1 cellular context compared by ENCODE assay signal in the genomic region with DNA sequence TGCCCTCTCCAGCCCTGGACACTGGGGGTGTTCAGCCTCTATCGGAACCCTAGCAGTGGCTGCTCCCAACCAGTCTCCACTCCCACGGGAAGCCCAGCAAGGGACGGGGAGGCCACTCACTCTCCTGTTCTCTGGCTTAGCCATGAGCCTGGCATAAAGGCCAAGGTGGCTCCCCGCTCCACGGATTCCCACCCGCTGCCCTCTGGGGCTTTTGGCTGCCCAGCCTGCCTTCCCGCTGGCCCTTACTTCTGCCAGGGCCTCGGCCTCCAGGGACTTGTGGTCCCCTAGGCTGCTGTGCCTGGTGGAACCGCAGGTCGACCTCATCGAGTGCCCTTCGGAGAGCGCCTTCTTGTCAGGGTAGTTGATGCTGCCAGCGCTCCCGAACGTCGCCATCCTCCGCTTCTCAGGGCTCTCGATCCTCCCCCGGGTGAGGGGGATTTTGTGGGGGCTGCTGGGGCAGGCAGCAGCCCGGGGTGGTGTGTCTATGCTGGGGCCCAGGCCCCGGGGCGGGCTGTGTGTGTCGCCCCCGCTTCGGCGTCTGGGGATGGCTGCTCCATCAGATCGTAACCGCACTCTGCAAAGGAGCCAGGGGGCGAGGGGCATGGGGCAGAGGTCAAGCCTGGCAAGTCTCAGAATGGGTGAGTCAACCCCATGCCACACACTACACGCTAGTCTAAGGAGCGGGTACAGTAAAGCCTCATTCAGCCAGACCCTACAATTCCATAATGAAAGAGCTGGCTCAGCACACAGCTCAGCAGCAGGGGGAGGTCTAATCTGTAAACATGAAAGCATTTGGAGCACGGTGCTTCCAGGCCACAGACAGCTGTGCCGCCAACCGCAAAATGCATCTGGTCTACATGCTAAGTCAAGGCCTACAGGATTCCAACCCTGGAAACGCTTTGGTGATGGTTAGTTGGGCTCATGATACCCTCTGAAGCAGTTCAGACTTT.
TF ChIP-seq lines count a peak whose summit lies in the region.

No MANE protein-coding gene starts in this region.

TF ChIP-seq in SK-N-SH treated with all-trans-retinoic acid at 6 μM for 48 hours, 23 proteins besides CTCF, POLR2A, EP300 and RAD21 (continued from another document):
- TF ChIP-seq, protein P1, sequence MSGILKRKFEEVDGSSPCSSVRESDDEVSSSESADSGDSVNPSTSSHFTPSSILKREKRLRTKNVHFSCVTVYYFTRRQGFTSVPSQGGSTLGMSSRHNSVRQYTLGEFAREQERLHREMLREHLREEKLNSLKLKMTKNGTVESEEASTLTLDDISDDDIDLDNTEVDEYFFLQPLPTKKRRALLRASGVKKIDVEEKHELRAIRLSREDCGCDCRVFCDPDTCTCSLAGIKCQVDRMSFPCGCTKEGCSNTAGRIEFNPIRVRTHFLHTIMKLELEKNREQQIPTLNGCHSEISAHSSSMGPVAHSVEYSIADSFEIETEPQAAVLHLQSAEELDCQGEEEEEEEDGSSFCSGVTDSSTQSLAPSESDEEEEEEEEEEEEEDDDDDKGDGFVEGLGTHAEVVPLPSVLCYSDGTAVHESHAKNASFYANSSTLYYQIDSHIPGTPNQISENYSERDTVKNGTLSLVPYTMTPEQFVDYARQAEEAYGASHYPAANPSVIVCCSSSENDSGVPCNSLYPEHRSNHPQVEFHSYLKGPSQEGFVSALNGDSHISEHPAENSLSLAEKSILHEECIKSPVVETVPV (CRISPR knock-in tag; IDR thresholded peaks at IDR 0.05) = no peak
- TF ChIP-seq RARB (CRISPR knock-in tag; IDR thresholded peaks at IDR 0.05) (no peak), ARNTL (CRISPR knock-in tag; IDR thresholded peaks at IDR 0.05; ENCODE audit: borderline replicate concordance, low read depth) (no peak), TCF4 (CRISPR knock-in tag; IDR thresholded peaks at IDR 0.05; ENCODE audit: borderline replicate concordance) (no peak), SNAI2 (CRISPR knock-in tag; IDR thresholded peaks at IDR 0.05) (no peak), BACH2 (CRISPR knock-in tag; IDR thresholded peaks at IDR 0.05; ENCODE audit: borderline replicate concordance) (no peak), ZFP30 (CRISPR knock-in tag; IDR thresholded peaks at IDR 0.05) (no peak), TOX (CRISPR knock-in tag; IDR thresholded peaks at IDR 0.05; ENCODE audit: borderline replicate concordance) (no peak), GLIS3 (CRISPR knock-in tag; IDR thresholded peaks at IDR 0.05) (no peak), CSDC2 (CRISPR knock-in tag; IDR thresholded peaks at IDR 0.05) (no peak), ZNF565 (CRISPR knock-in tag; conservative IDR thresholded peaks at IDR 0.05; ENCODE audit: low read depth) (no peak)
- TF ChIP-seq, protein P2, sequence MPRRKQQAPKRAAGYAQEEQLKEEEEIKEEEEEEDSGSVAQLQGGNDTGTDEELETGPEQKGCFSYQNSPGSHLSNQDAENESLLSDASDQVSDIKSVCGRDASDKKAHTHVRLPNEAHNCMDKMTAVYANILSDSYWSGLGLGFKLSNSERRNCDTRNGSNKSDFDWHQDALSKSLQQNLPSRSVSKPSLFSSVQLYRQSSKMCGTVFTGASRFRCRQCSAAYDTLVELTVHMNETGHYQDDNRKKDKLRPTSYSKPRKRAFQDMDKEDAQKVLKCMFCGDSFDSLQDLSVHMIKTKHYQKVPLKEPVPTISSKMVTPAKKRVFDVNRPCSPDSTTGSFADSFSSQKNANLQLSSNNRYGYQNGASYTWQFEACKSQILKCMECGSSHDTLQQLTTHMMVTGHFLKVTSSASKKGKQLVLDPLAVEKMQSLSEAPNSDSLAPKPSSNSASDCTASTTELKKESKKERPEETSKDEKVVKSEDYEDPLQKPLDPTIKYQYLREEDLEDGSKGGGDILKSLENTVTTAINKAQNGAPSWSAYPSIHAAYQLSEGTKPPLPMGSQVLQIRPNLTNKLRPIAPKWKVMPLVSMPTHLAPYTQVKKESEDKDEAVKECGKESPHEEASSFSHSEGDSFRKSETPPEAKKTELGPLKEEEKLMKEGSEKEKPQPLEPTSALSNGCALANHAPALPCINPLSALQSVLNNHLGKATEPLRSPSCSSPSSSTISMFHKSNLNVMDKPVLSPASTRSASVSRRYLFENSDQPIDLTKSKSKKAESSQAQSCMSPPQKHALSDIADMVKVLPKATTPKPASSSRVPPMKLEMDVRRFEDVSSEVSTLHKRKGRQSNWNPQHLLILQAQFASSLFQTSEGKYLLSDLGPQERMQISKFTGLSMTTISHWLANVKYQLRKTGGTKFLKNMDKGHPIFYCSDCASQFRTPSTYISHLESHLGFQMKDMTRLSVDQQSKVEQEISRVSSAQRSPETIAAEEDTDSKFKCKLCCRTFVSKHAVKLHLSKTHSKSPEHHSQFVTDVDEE (CRISPR knock-in tag; IDR thresholded peaks at IDR 0.05) = no peak
- TF ChIP-seq, protein P3, sequence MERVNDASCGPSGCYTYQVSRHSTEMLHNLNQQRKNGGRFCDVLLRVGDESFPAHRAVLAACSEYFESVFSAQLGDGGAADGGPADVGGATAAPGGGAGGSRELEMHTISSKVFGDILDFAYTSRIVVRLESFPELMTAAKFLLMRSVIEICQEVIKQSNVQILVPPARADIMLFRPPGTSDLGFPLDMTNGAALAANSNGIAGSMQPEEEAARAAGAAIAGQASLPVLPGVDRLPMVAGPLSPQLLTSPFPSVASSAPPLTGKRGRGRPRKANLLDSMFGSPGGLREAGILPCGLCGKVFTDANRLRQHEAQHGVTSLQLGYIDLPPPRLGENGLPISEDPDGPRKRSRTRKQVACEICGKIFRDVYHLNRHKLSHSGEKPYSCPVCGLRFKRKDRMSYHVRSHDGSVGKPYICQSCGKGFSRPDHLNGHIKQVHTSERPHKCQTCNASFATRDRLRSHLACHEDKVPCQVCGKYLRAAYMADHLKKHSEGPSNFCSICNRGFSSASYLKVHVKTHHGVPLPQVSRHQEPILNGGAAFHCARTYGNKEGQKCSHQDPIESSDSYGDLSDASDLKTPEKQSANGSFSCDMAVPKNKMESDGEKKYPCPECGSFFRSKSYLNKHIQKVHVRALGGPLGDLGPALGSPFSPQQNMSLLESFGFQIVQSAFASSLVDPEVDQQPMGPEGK (CRISPR knock-in tag; IDR thresholded peaks at IDR 0.05; ENCODE audit: borderline replicate concordance) = no peak
